14 cellular contexts compared by ENCODE assay signal in the genomic region with DNA sequence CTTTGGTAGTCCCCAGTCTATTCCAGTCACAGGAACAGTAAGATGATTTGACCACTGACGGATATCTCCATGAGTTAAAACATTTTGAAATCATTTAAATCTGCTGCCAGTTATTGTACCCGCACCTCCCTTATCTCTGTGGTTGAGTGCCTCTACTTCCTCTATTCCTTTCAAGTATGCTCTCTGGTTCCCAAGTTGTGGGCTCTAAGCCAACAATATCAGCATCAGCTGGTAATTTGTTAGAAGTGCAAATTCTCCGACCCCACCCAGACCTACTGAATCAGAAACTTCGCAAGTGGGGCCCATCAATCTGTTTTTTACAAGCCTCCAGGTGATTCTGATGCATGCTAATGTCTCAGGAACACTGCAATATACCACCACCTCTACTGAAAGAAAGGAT.
A peak's percentile ranks its signal among the peaks of the same experiment; 100 is the strongest.
DNase-seq lines count a peak whose midpoint lies in the region; ATAC-seq and TF ChIP-seq lines count a peak whose summit lies in the region.
"Had no signal": no experiment of that assay in that cellular context is flagged by ENCODE, and none has a peak within 500 bp of the region (broad histone marks: within the 10 kb centered on the region; RNA-seq: fewer than 3 reads in every experiment).

No MANE protein-coding gene starts in this region.

- peaks cover 32% of the 10 kb centered on the region for H3K4me1 Mint-ChIP-seq in WTC11

- WGBS in spleen, 5 donors: 7 to 15% (median 13%) methylated on average over 4 of the region's 4 CpGs

- no peaks in the 10 kb centered on the region for H3K4me1 ChIP-seq in mucosa of descending colon (ENCODE audit: low read depth)
- no peaks in the 10 kb centered on the region for H3K4me1 ChIP-seq in spleen
- H3K4me1 ChIP-seq: heart left ventricle had no signal

- no peak for TF ChIP-seq CTCF in WTC11 (IDR thresholded peaks at IDR 0.05)
- TF ChIP-seq CTCF in mucosa of descending colon (IDR thresholded peaks at IDR 0.05): no peak
- no peak for TF ChIP-seq CTCF in spleen (IDR thresholded peaks at IDR 0.05 in 8 of 11, conservative IDR thresholded peaks at IDR 0.05 in 3 of 11)

- CTCF ChIA-PET in WTC11 (lab: Charles Lee): interaction anchor here (0.7 to 2.0 kb wide), 6 partner anchors 15 to 307 kb away, joined by 3 to 10 read pairs (median 4); no protein-coding TSS in a partner anchor

- peaks cover 0 to 55% (median 4%) of the 10 kb centered on the region in 7 donors for H3K27me3 ChIP-seq in spleen (replicated peaks in 1 of 7)
- H3K27me3 ChIP-seq: upper lobe of left lung had no signal

- no peaks in the 10 kb centered on the region; the same call in 1 of the 2 replicates for H3K27me3 Mint-ChIP-seq in WTC11 (ENCODE audit: low read depth)

- no peak overlapping the region for H3K27ac ChIP-seq in spleen
- H3K27ac ChIP-seq: heart left ventricle, upper lobe of left lung had no signal

- H3K36me3 ChIP-seq in mucosa of descending colon (ENCODE audit: low read depth) (no peaks in the 10 kb centered on the region), spleen (no peaks in the 10 kb centered on the region)
- H3K36me3 ChIP-seq: heart left ventricle, upper lobe of left lung had no signal

- peaks cover 9% of the 10 kb centered on the region for H3K9me3 Mint-ChIP-seq in WTC11

- ATAC-seq in GM18511 (IDR thresholded peaks at IDR 0.05; ENCODE audit: unreplicated experiment): peak; percentile 76
- ATAC-seq in GM21528 (IDR thresholded peaks at IDR 0.05; ENCODE audit: low FRiP score, unreplicated experiment): peak; percentile 51
- ATAC-seq in HG03103 (IDR thresholded peaks at IDR 0.05; ENCODE audit: low read depth, unreplicated experiment): peak; percentile 51
- ATAC-seq in WTC11: no peak
- no peak for ATAC-seq in mucosa of descending colon
- ATAC-seq: heart left ventricle had no signal

- intact Hi-C loops in mucosa of descending colon (cut with DNase I, micrococcal nuclease) (no loop called here), spleen (cut with DNase I; ENCODE audit: low total_unique reads) (no loop called here)

- DNase-seq in OCI-M1 (lab: John Stamatoyannopoulos, UW) (peak; percentile 89), WTC11 (ENCODE audit: low spot score) (no peak), mucosa of descending colon (no peak), spleen (no peak)
- no peak for DNase-seq in stimulated activated CD4-positive, alpha-beta T cell treated with anti-CD3 and anti-CD28 coated beads, Interleukin-2, amount 100 ng/mL, for 48 hours
- DNase-seq: activated CD4-positive, alpha-beta T cell treated with anti-CD3 and anti-CD28 coated beads, Interleukin-2, amount 50 U/mL, for 4 hours; effector CD4-positive, alpha-beta T cell; heart left ventricle; NCI-H526 treated with DMSO at 0.1 percent for 48 hours; SK-N-SH; upper lobe of left lung had no signal

- no peak for TF ChIP-seq POLR2A in spleen (IDR thresholded peaks at IDR 0.05)

- no peak overlapping the region for H3K4me3 Mint-ChIP-seq in WTC11

- no peak overlapping the region for H3K27ac Mint-ChIP-seq in WTC11

- POLR2A ChIA-PET in WTC11 (lab: Charles Lee): no interaction called here

- H3K4me3 ChIP-seq in mucosa of descending colon: no peak overlapping the region
- H3K4me3 ChIP-seq in spleen: no peak overlapping the region
- H3K4me3 ChIP-seq: heart left ventricle, upper lobe of left lung had no signal

- no peaks in the 10 kb centered on the region for H3K36me3 Mint-ChIP-seq in WTC11

- H3K9me3 ChIP-seq in mucosa of descending colon: no peaks in the 10 kb centered on the region
- no peaks in the 10 kb centered on the region for H3K9me3 ChIP-seq in spleen
- H3K9me3 ChIP-seq: heart left ventricle, SK-N-SH, upper lobe of left lung had no signal

TF ChIP-seq in WTC11, 78 proteins besides CTCF, POLR2A, EP300 and RAD21 (continues in another document):
- TF ChIP-seq FOXP1 (CRISPR knock-in tag; IDR thresholded peaks at IDR 0.05; ENCODE audit: borderline replicate concordance) (no peak), ZNF219 (CRISPR knock-in tag; IDR thresholded peaks at IDR 0.05; ENCODE audit: borderline replicate concordance) (no peak), ZNF396 (CRISPR knock-in tag; IDR thresholded peaks at IDR 0.05; ENCODE audit: borderline replicate concordance) (no peak), MYBL2 (CRISPR knock-in tag; IDR thresholded peaks at IDR 0.05) (no peak), ZNF121 (CRISPR knock-in tag; IDR thresholded peaks at IDR 0.05) (no peak), ZNF138 (CRISPR knock-in tag; conservative IDR thresholded peaks at IDR 0.05) (no peak), JAZF1 (CRISPR knock-in tag; IDR thresholded peaks at IDR 0.05) (no peak), ZNF317 (CRISPR knock-in tag; IDR thresholded peaks at IDR 0.05; ENCODE audit: borderline replicate concordance, low read depth) (no peak), FOXJ3 (CRISPR knock-in tag; IDR thresholded peaks at IDR 0.05; ENCODE audit: borderline replicate concordance) (no peak)
- TF ChIP-seq, protein P1, sequence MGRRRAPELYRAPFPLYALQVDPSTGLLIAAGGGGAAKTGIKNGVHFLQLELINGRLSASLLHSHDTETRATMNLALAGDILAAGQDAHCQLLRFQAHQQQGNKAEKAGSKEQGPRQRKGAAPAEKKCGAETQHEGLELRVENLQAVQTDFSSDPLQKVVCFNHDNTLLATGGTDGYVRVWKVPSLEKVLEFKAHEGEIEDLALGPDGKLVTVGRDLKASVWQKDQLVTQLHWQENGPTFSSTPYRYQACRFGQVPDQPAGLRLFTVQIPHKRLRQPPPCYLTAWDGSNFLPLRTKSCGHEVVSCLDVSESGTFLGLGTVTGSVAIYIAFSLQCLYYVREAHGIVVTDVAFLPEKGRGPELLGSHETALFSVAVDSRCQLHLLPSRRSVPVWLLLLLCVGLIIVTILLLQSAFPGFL (CRISPR knock-in tag; IDR thresholded peaks at IDR 0.05; ENCODE audit: borderline replicate concordance): no peak
- TF ChIP-seq, protein P2, sequence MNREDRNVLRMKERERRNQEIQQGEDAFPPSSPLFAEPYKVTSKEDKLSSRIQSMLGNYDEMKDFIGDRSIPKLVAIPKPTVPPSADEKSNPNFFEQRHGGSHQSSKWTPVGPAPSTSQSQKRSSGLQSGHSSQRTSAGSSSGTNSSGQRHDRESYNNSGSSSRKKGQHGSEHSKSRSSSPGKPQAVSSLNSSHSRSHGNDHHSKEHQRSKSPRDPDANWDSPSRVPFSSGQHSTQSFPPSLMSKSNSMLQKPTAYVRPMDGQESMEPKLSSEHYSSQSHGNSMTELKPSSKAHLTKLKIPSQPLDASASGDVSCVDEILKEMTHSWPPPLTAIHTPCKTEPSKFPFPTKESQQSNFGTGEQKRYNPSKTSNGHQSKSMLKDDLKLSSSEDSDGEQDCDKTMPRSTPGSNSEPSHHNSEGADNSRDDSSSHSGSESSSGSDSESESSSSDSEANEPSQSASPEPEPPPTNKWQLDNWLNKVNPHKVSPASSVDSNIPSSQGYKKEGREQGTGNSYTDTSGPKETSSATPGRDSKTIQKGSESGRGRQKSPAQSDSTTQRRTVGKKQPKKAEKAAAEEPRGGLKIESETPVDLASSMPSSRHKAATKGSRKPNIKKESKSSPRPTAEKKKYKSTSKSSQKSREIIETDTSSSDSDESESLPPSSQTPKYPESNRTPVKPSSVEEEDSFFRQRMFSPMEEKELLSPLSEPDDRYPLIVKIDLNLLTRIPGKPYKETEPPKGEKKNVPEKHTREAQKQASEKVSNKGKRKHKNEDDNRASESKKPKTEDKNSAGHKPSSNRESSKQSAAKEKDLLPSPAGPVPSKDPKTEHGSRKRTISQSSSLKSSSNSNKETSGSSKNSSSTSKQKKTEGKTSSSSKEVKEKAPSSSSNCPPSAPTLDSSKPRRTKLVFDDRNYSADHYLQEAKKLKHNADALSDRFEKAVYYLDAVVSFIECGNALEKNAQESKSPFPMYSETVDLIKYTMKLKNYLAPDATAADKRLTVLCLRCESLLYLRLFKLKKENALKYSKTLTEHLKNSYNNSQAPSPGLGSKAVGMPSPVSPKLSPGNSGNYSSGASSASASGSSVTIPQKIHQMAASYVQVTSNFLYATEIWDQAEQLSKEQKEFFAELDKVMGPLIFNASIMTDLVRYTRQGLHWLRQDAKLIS (CRISPR knock-in tag; IDR thresholded peaks at IDR 0.05; ENCODE audit: borderline replicate concordance): no peak
- TF ChIP-seq, protein P3, sequence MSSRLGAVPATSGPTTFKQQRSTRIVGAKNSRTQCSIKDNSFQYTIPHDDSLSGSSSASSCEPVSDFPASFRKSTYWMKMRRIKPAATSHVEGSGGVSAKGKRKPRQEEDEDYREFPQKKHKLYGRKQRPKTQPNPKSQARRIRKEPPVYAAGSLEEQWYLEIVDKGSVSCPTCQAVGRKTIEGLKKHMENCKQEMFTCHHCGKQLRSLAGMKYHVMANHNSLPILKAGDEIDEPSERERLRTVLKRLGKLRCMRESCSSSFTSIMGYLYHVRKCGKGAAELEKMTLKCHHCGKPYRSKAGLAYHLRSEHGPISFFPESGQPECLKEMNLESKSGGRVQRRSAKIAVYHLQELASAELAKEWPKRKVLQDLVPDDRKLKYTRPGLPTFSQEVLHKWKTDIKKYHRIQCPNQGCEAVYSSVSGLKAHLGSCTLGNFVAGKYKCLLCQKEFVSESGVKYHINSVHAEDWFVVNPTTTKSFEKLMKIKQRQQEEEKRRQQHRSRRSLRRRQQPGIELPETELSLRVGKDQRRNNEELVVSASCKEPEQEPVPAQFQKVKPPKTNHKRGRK (CRISPR knock-in tag; IDR thresholded peaks at IDR 0.05; ENCODE audit: borderline replicate concordance): no peak
- TF ChIP-seq, protein P4, sequence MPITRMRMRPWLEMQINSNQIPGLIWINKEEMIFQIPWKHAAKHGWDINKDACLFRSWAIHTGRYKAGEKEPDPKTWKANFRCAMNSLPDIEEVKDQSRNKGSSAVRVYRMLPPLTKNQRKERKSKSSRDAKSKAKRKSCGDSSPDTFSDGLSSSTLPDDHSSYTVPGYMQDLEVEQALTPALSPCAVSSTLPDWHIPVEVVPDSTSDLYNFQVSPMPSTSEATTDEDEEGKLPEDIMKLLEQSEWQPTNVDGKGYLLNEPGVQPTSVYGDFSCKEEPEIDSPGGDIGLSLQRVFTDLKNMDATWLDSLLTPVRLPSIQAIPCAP (CRISPR knock-in tag; IDR thresholded peaks at IDR 0.05): no peak
- TF ChIP-seq, protein P5, sequence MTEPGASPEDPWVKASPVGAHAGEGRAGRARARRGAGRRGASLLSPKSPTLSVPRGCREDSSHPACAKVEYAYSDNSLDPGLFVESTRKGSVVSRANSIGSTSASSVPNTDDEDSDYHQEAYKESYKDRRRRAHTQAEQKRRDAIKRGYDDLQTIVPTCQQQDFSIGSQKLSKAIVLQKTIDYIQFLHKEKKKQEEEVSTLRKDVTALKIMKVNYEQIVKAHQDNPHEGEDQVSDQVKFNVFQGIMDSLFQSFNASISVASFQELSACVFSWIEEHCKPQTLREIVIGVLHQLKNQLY (CRISPR knock-in tag; IDR thresholded peaks at IDR 0.05): no peak

Comparison
In these comparisons a context has a peak if more than half of its experiments do, and no peak if none do; other contexts are left out.
1. ATAC-seq: peak in GM18511 (single experiment), GM21528 (single experiment) and HG03103 (single experiment); none in WTC11 (single experiment) and mucosa of descending colon (single experiment).